9 cellular contexts compared by ENCODE assay signal in the genomic region with DNA sequence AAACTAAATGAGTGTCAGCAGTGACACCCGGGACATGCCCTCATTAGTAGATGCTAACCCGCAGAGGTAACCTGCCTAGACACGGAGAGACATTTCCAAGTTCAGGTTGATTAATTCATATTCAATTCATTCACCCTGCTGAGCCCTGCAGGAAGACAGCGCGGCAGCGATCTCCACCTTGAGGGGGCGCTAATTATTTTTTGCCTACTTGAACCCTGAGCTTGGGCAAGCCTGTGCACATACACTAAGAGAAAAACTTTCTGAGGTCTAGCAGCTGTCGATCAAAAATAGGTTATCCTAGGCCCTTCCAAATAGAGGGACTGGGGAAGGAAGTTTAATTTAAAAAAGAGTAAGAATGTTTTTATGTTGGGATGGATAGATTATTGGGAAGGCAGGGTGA. TPM values are rescaled to one million over a fixed set of nuclear protein-coding genes. Genes with fewer than 3 reads are reported as not detected.
DNase-seq lines count a peak whose midpoint lies in the region; ATAC-seq, FAIRE-seq and TF ChIP-seq lines count a peak whose summit lies in the region.
"Had no signal": no experiment of that assay in that cellular context is flagged by ENCODE, and none has a peak within 500 bp of the region (broad histone marks: within the 10 kb centered on the region; RNA-seq: fewer than 3 reads in every experiment).

No MANE protein-coding gene starts in this region.

- 23% methylated on average over 8 of the region's 8 CpGs for WGBS in pancreas, 2 donors

- DNase-seq in GM12864 (ENCODE audit: low read depth) (no peak), NCI-H1694 (lab: John Stamatoyannopoulos, UW) (peak; percentile 50), dorsolateral prefrontal cortex (no peak), pancreas (peak in 1 of 6 donors; percentile 26)
- no peak for DNase-seq in activated T-cell treated with anti-CD3 and anti-CD28 coated beads, Interleukin-2, amount 50 U/mL, for 1 hour

- peaks cover 0 to 21% (median 0%) of the 10 kb centered on the region in 45 donors for H3K27me3 ChIP-seq in dorsolateral prefrontal cortex
- no peaks in the 10 kb centered on the region for H3K27me3 ChIP-seq in pancreas

- no peaks in the 10 kb centered on the region for H3K9me3 ChIP-seq in pancreas

- ATAC-seq in pancreas (peak in 1 of 4 donors; percentile 7), GM21717 (IDR thresholded peaks at IDR 0.05; ENCODE audit: unreplicated experiment) (no peak), HG02938 (IDR thresholded peaks at IDR 0.05; ENCODE audit: unreplicated experiment) (no peak), HG02678 (IDR thresholded peaks at IDR 0.05; ENCODE audit: unreplicated experiment) (no peak)

- no peaks in the 10 kb centered on the region for H3K4me1 ChIP-seq in pancreas

- H3K36me3 ChIP-seq in pancreas, result no peaks in the 10 kb centered on the region

- H3K27ac ChIP-seq in dorsolateral prefrontal cortex (peak overlapping the region in 1 of 59 donors; percentile 44), pancreas (peak overlapping the region; percentile 77 to 87 (median 81))

- no peak overlapping the region for H3K4me3 ChIP-seq in GM12864 (ENCODE audit: low read depth, low read length)
- peak overlapping the region in 35 of 59 donors; percentile 61 to 89 (median 77) for H3K4me3 ChIP-seq in dorsolateral prefrontal cortex
- H3K4me3 ChIP-seq in pancreas, result peak overlapping the region; percentile 54 to 83 (median 80)

- TF ChIP-seq CTCF in GM12864 (IDR thresholded peaks at IDR 0.05; ENCODE audit: low read depth, low read length, missing control alignments) (peak; percentile 31), dorsolateral prefrontal cortex (IDR thresholded peaks at IDR 0.05 in 54 of 56, conservative IDR thresholded peaks at IDR 0.05 in 2 of 56; ENCODE audit: low read depth in 1 of 56, partially characterized antibody in 56 of 56) (peak in 25 of 56 donors; percentile 10 to 39 (median 23)), pancreas (IDR thresholded peaks at IDR 0.05) (peak in 3 of 4 donors; percentile 11 to 33 (median 25))

- no peak for FAIRE-seq in pancreas (lab: Jason Lieb, UNC)

- intact Hi-C loops in dorsolateral prefrontal cortex (cut with DNase I) (loop anchor here (10.0 kb wide), 2 partner anchors 226 to 314 kb away; no protein-coding TSS in a partner anchor), pancreas (cut with DNase I) (no loop called here)

RNA-seq across cellular contexts. Expression of gene LYPD6, which starts 1.3 kb away (rescaled TPM):
- 10 to 100 TPM in 14 of 120 experiments, 1 to 10 TPM in 106; 3.0 to 20.3 (median 7.9) TPM for total RNA-seq in dorsolateral prefrontal cortex
- total RNA-seq in pancreas, result 1 to 10 TPM; 1.3 to 3.1 (median 1.7) TPM
- 1 to 10 TPM in 1 of 2 donors, under 1 TPM in 1; 0.91 to 1.8 TPM for polyA plus RNA-seq in pancreas
- total RNA-seq: natural killer cell treated with Interleukin-12 subunit alpha and Interleukin-12 subunit beta and Interleukin-15 and Interleukin-18, amount 100 ng/mL, for 72 hours had no signal

Comparison
In these comparisons a context has a peak if more than half of its experiments do, and no peak if none do; other contexts are left out.
1. intact Hi-C loops: an anchor here in dorsolateral prefrontal cortex (10.0 kb wide); none called in pancreas.